Comparison of ENCODE assay signal across 24 cellular contexts in the genomic region with DNA sequence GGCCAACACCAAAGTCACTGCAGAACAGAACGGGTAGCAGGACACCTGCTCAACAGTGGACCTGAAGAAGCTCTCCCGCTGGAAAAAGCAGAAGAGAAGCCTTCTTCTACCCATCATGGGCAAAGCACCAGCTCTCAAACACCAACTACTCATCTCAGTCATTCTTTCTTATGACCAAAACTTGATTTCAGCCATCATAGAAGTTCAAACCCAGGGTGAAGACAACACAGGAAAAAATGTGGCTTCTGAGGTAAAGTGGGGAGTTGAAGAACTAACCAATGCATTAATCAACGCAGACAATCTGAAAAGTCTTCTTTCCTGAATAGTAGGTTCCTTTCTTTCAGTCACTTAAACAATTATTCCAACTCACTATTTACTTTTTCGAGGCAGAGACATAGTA.
DNase-seq lines count a peak whose midpoint lies in the region; ATAC-seq and TF ChIP-seq lines count a peak whose summit lies in the region.
"Had no signal": no experiment of that assay in that cellular context is flagged by ENCODE, and none has a peak within 500 bp of the region (broad histone marks: within the 10 kb centered on the region; RNA-seq: fewer than 3 reads in every experiment).

No MANE protein-coding gene starts in this region.

- TF ChIP-seq CTCF in uterus (IDR thresholded peaks at IDR 0.05) = no peak

- peaks cover 88% of the 10 kb centered on the region for H3K4me1 Mint-ChIP-seq in activated naive CD4-positive, alpha-beta T cell treated with anti-CD3 and anti-CD28 coated beads for 36 hours (ENCODE audit: low read depth)
- peaks cover 78 to 84% (median 78%) of the 10 kb centered on the region in 3 donors for H3K4me1 Mint-ChIP-seq in T-cell
- H3K4me1 Mint-ChIP-seq in activated naive CD8-positive, alpha-beta T cell (ENCODE audit: low read depth) = peaks cover 81% of the 10 kb centered on the region
- peaks cover 49% of the 10 kb centered on the region for H3K4me1 Mint-ChIP-seq in stimulated activated effector memory CD8-positive, alpha-beta T cell treated with anti-CD3 and anti-CD28 coated beads, Interleukin-12 subunit alpha, Interleukin-12 subunit beta, amount 100 ng/mL, for 72 hours
- H3K4me1 Mint-ChIP-seq: neural crest cell had no signal

- H3K27me3 Mint-ChIP-seq in activated naive CD4-positive, alpha-beta T cell treated with anti-CD3 and anti-CD28 coated beads for 36 hours (ENCODE audit: low read depth) = no peaks in the 10 kb centered on the region
- no peaks in the 10 kb centered on the region for H3K27me3 Mint-ChIP-seq in T-cell
- H3K27me3 Mint-ChIP-seq in activated naive CD8-positive, alpha-beta T cell = no peaks in the 10 kb centered on the region
- H3K27me3 Mint-ChIP-seq: stimulated activated memory B cell treated with anti-CD40 and anti-IgM and Interleukin-4, amounts not matched to agents 10 μg/mL and 1 μg/mL and 100 μg/mL, for 72 hours had no signal

- no peaks in the 10 kb centered on the region for H3K9me3 ChIP-seq in uterus
- H3K9me3 ChIP-seq: Caco-2, ovary, suprapubic skin, upper lobe of right lung had no signal

- intact Hi-C loops in activated naive CD4-positive, alpha-beta T cell treated with anti-CD3 and anti-CD28 coated beads for 36 hours (cut with micrococcal nuclease) = loop anchor here (1.0 kb wide), 1 partner anchor 11 kb away; no protein-coding TSS in a partner anchor
- intact Hi-C loops in uterus (cut with DNase I; ENCODE audit: low total_unique reads) = no loop called here

- H3K9me3 Mint-ChIP-seq in activated naive CD4-positive, alpha-beta T cell treated with anti-CD3 and anti-CD28 coated beads for 36 hours = peaks cover 7% of the 10 kb centered on the region
- H3K9me3 Mint-ChIP-seq in T-cell = peaks cover 0 to 6% (median 0%) of the 10 kb centered on the region in 3 donors
- peaks cover 4% of the 10 kb centered on the region for H3K9me3 Mint-ChIP-seq in activated naive CD8-positive, alpha-beta T cell (ENCODE audit: low read depth)
- no peaks in the 10 kb centered on the region for H3K9me3 Mint-ChIP-seq in stimulated activated effector memory CD8-positive, alpha-beta T cell treated with anti-CD3 and anti-CD28 coated beads, Interleukin-12 subunit alpha, Interleukin-12 subunit beta, amount 100 ng/mL, for 72 hours

- no peaks in the 10 kb centered on the region for H3K36me3 ChIP-seq in uterus
- H3K36me3 ChIP-seq: ovary, suprapubic skin, upper lobe of right lung had no signal

- H3K27me3 ChIP-seq in uterus = no peaks in the 10 kb centered on the region
- H3K27me3 ChIP-seq: ovary, suprapubic skin, upper lobe of right lung had no signal

- no peaks in the 10 kb centered on the region for H3K4me1 ChIP-seq in uterus

- H3K4me3 ChIP-seq in uterus = no peak overlapping the region
- H3K4me3 ChIP-seq: ovary, PC-9, SK-N-MC, suprapubic skin, upper lobe of right lung had no signal

- H3K27ac Mint-ChIP-seq in activated naive CD4-positive, alpha-beta T cell treated with anti-CD3 and anti-CD28 coated beads for 36 hours = peak overlapping the region; percentile 99
- H3K27ac Mint-ChIP-seq in T-cell = peak overlapping the region; percentile 5 to 99
- peak overlapping the region; percentile 99 for H3K27ac Mint-ChIP-seq in activated naive CD8-positive, alpha-beta T cell
- H3K27ac Mint-ChIP-seq in stimulated activated effector memory CD8-positive, alpha-beta T cell treated with anti-CD3 and anti-CD28 coated beads, Interleukin-12 subunit alpha, Interleukin-12 subunit beta, amount 100 ng/mL, for 72 hours = no peak overlapping the region
- H3K27ac Mint-ChIP-seq: stimulated activated memory B cell treated with anti-CD40 and anti-IgM and Interleukin-4, amounts not matched to agents 10 μg/mL and 1 μg/mL and 100 μg/mL, for 72 hours had no signal

- no peak for TF ChIP-seq POLR2A in uterus (IDR thresholded peaks at IDR 0.05)

- ATAC-seq in T-cell (replicated peaks in 1 of 4) (peak; percentile 36 to 65 (median 52)), GM19395 (IDR thresholded peaks at IDR 0.05; ENCODE audit: unreplicated experiment) (no peak)
- ATAC-seq in stimulated activated effector memory CD8-positive, alpha-beta T cell treated with anti-CD3 and anti-CD28 coated beads, Interleukin-12 subunit alpha, Interleukin-12 subunit beta, amount 100 ng/mL, for 72 hours = peak; percentile 92
- ATAC-seq: HepG2; stimulated activated memory B cell treated with anti-CD40 and anti-IgM and Interleukin-4, amounts not matched to agents 10 μg/mL and 1 μg/mL and 100 μg/mL, for 72 hours; upper lobe of right lung had no signal

- H3K27ac ChIP-seq in uterus = no peak overlapping the region
- H3K27ac ChIP-seq: ovary, PC-9, SK-N-MC, suprapubic skin, upper lobe of right lung had no signal

- peak overlapping the region; percentile 15 for H3K4me3 Mint-ChIP-seq in activated naive CD4-positive, alpha-beta T cell treated with anti-CD3 and anti-CD28 coated beads for 36 hours
- H3K4me3 Mint-ChIP-seq in T-cell = peak overlapping the region in 2 of 3 donors; percentile 21 to 43
- peak overlapping the region; percentile 44 for H3K4me3 Mint-ChIP-seq in activated naive CD8-positive, alpha-beta T cell
- H3K4me3 Mint-ChIP-seq in stimulated activated effector memory CD8-positive, alpha-beta T cell treated with anti-CD3 and anti-CD28 coated beads, Interleukin-12 subunit alpha, Interleukin-12 subunit beta, amount 100 ng/mL, for 72 hours = no peak overlapping the region
- H3K4me3 Mint-ChIP-seq: neural crest cell; stimulated activated memory B cell treated with anti-CD40 and anti-IgM and Interleukin-4, amounts not matched to agents 10 μg/mL and 1 μg/mL and 100 μg/mL, for 72 hours had no signal

- CTCF ChIA-PET in activated naive CD4-positive, alpha-beta T cell treated with anti-CD3 and anti-CD28 coated beads for 36 hours (lab: Charles Lee) = interaction anchor here (0.6 to 1.6 kb wide), 4 partner anchors 8 to 85 kb away, joined by 3 to 5 read pairs (median 4); no protein-coding TSS in a partner anchor
- CTCF ChIA-PET in T-cell (lab: Charles Lee) = interaction anchor here (0.7 to 1.2 kb wide), 3 partner anchors 12 to 80 kb away, joined by 3 read pairs; no protein-coding TSS in a partner anchor

- peaks cover 10% of the 10 kb centered on the region for H3K36me3 Mint-ChIP-seq in activated naive CD4-positive, alpha-beta T cell treated with anti-CD3 and anti-CD28 coated beads for 36 hours (ENCODE audit: low read depth)
- H3K36me3 Mint-ChIP-seq in T-cell = peaks cover 5% of the 10 kb centered on the region
- peaks cover 19% of the 10 kb centered on the region for H3K36me3 Mint-ChIP-seq in activated naive CD8-positive, alpha-beta T cell
- H3K36me3 Mint-ChIP-seq in stimulated activated effector memory CD8-positive, alpha-beta T cell treated with anti-CD3 and anti-CD28 coated beads, Interleukin-12 subunit alpha, Interleukin-12 subunit beta, amount 100 ng/mL, for 72 hours = no peaks in the 10 kb centered on the region

- no peak for DNase-seq in activated naive CD4-positive, alpha-beta T cell treated with anti-CD3 and anti-CD28 coated beads for 36 hours
- DNase-seq in activated naive CD4-positive, alpha-beta T cell treated with Interleukin-2 at 50 U/mL for 16 hours = no peak
- DNase-seq in T-cell = no peak
- no peak for DNase-seq in stimulated activated effector memory CD8-positive, alpha-beta T cell treated with anti-CD3 and anti-CD28 coated beads, Interleukin-12 subunit alpha, Interleukin-12 subunit beta, amount 100 ng/mL, for 72 hours (ENCODE audit: low spot score in 2 of 2)
- no peak for DNase-seq in NCI-H1092 treated with DMSO at 0.1 percent for 48 hours (lab: John Stamatoyannopoulos, UW)
- no peak for DNase-seq in uterus
- DNase-seq: activated CD4-positive, alpha-beta T cell treated with anti-CD3 and anti-CD28 coated beads, Interleukin-2, amount 50 U/mL, for 48 hours; Caco-2; caudate nucleus; cortex of kidney; effector memory CD4-positive, alpha-beta T cell; hippocampal formation; NCI-H1417 treated with DMSO at 0.1 percent for 48 hours; NCI-H2107; ovary; PC-9; upper lobe of right lung had no signal

- POLR2A ChIA-PET in T-cell (lab: Charles Lee) = no interaction called here
